ENCODE assay signal across 23 cellular contexts in genomic region chr1:61130338-61131000, GRCh38.
"Had no signal": no experiment of that assay in that cellular context is flagged by ENCODE, and none has a peak within 500 bp of the region (broad histone marks: within the 10 kb centered on the region; RNA-seq: fewer than 3 reads in every experiment).

No MANE protein-coding gene starts in this region.

- H3K36me3 Mint-ChIP-seq: memory B cell, naive B cell, type B pancreatic cell had no signal

- FAIRE-seq: colon, small intestine, urothelium cell line had no signal

- H3K4me3 Mint-ChIP-seq: dendritic cell treated with granulocyte-macrophage colony-stimulating factor and Interleukin-4, amounts not matched to agents 40 ng/mL and 50 ng/mL, for 4 days; effector memory CD8-positive, alpha-beta T cell; memory B cell; naive B cell; nephron progenitor cell; type B pancreatic cell had no signal

- H3K4me3 ChIP-seq: esophagus muscularis mucosa, gastrocnemius medialis, heart right ventricle, lower lobe of right lung, right atrium auricular region, stomach had no signal

- H3K9me3 ChIP-seq: esophagus muscularis mucosa, gastrocnemius medialis, heart right ventricle, lower lobe of right lung, neutrophil, right atrium auricular region, stomach had no signal

- H3K36me3 ChIP-seq: esophagus muscularis mucosa, gastrocnemius medialis, heart right ventricle, lower lobe of right lung, neutrophil, right atrium auricular region, stomach had no signal

- H3K27me3 ChIP-seq: esophagus muscularis mucosa, gastrocnemius medialis, heart right ventricle, neutrophil, right atrium auricular region, stomach had no signal

- DNase-seq: effector memory CD8-positive, alpha-beta T cell; gastrocnemius medialis; heart right ventricle; hypothalamus; lower lobe of right lung; midbrain; naive B cell; nephron progenitor cell; posterior cingulate gyrus; small intestine; stimulated activated CD4-positive, alpha-beta T cell treated with anti-CD3 and anti-CD28 coated beads, Interleukin-12 subunit alpha, Interleukin-12 subunit beta, amount 100 ng/mL, for 4 hours; stimulated activated naive CD4-positive, alpha-beta T cell; stomach; substantia nigra had no signal

- H3K27me3 Mint-ChIP-seq: dendritic cell treated with granulocyte-macrophage colony-stimulating factor and Interleukin-4, amounts not matched to agents 40 ng/mL and 50 ng/mL, for 4 days; effector memory CD8-positive, alpha-beta T cell; type B pancreatic cell had no signal

- H3K4me1 Mint-ChIP-seq: naive B cell had no signal

- H3K27ac ChIP-seq: lower lobe of right lung, neutrophil, right atrium auricular region, stomach had no signal

- ATAC-seq: effector memory CD8-positive, alpha-beta T cell; gastrocnemius medialis; heart right ventricle; left lobe of liver; lower lobe of right lung had no signal

- H3K27ac Mint-ChIP-seq: dendritic cell treated with granulocyte-macrophage colony-stimulating factor and Interleukin-4, amounts not matched to agents 40 ng/mL and 50 ng/mL, for 4 days; effector memory CD8-positive, alpha-beta T cell; memory B cell; naive B cell; nephron progenitor cell; type B pancreatic cell had no signal

- H3K9me3 Mint-ChIP-seq: dendritic cell treated with granulocyte-macrophage colony-stimulating factor and Interleukin-4, amounts not matched to agents 40 ng/mL and 50 ng/mL, for 4 days; effector memory CD8-positive, alpha-beta T cell; memory B cell; naive B cell; nephron progenitor cell; type B pancreatic cell had no signal
